In the genomic region with DNA sequence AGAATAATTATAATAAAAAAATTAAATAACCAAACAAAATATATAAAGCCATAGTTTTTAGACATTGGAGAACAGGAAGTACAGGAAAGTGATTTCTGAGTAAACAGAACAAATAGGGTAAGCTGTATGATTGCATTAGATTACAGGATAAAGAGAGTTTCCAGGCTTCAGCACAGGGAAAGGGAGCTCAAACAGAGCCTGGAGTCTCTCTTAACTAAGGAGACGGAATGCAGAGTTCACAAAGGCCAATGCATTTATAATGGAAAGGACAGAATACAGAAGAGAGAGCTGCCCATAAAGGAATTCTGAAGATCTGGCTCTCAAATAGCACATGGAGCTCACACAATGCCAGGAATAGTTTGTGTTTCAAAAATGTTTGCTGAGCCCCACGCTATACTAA, we compare ENCODE assay signal across 18 cellular contexts.
"Had no signal": no experiment of that assay in that cellular context is flagged by ENCODE, and none has a peak within 500 bp of the region (broad histone marks: within the 10 kb centered on the region; RNA-seq: fewer than 3 reads in every experiment).

No MANE protein-coding gene starts in this region.

- ATAC-seq: activated CD4-positive, alpha-beta T cell treated with anti-CD3 and anti-CD28 coated beads for 36 hours; effector memory CD8-positive, alpha-beta T cell; gastrocnemius medialis; stimulated activated naive CD8-positive, alpha-beta T cell treated with anti-CD3 and anti-CD28 coated beads, Interleukin-15, Interleukin-2, amounts not matched to agents 100 U/mL and 50 U/mL, for 24 hours; T-cell had no signal

- H3K4me3 ChIP-seq: esophagus muscularis mucosa, gastrocnemius medialis, left ventricle myocardium inferior, upper lobe of left lung had no signal

- H3K27ac Mint-ChIP-seq: activated B cell treated with CpG ODN at 0.5 μM for 24 hours; activated CD4-positive, alpha-beta memory T cell treated with anti-CD3 and anti-CD28 coated beads for 36 hours; activated CD4-positive, alpha-beta T cell treated with anti-CD3 and anti-CD28 coated beads for 36 hours; activated naive CD8-positive, alpha-beta T cell treated with anti-CD3 and anti-CD28 coated beads for 36 hours; effector memory CD8-positive, alpha-beta T cell; nephron; T-cell had no signal

- H3K27me3 ChIP-seq: esophagus muscularis mucosa, gastrocnemius medialis, upper lobe of left lung had no signal

- H3K4me3 Mint-ChIP-seq: activated B cell treated with CpG ODN at 0.5 μM for 24 hours; activated CD4-positive, alpha-beta memory T cell treated with anti-CD3 and anti-CD28 coated beads for 36 hours; activated CD4-positive, alpha-beta T cell treated with anti-CD3 and anti-CD28 coated beads for 36 hours; activated naive CD8-positive, alpha-beta T cell treated with anti-CD3 and anti-CD28 coated beads for 36 hours; effector memory CD8-positive, alpha-beta T cell; nephron; T-cell had no signal

- H3K27me3 Mint-ChIP-seq: activated B cell treated with CpG ODN at 0.5 μM for 24 hours; activated CD4-positive, alpha-beta memory T cell treated with anti-CD3 and anti-CD28 coated beads for 36 hours; activated CD4-positive, alpha-beta T cell treated with anti-CD3 and anti-CD28 coated beads for 36 hours; T-cell had no signal

- H3K9me3 ChIP-seq: esophagus muscularis mucosa, upper lobe of left lung had no signal

- H3K36me3 Mint-ChIP-seq: activated CD4-positive, alpha-beta memory T cell treated with anti-CD3 and anti-CD28 coated beads for 36 hours; activated naive CD8-positive, alpha-beta T cell treated with anti-CD3 and anti-CD28 coated beads for 36 hours; T-cell had no signal

- H3K9me3 Mint-ChIP-seq: activated B cell treated with CpG ODN at 0.5 μM for 24 hours; activated naive CD8-positive, alpha-beta T cell treated with anti-CD3 and anti-CD28 coated beads for 36 hours; effector memory CD8-positive, alpha-beta T cell; nephron; T-cell had no signal

- H3K4me1 ChIP-seq: esophagus muscularis mucosa, gastrocnemius medialis, left ventricle myocardium inferior, upper lobe of left lung had no signal

- DNase-seq: activated B cell treated with CpG ODN at 0.5 μM for 24 hours; activated CD4-positive, alpha-beta memory T cell treated with anti-CD3 and anti-CD28 coated beads for 36 hours; activated CD4-positive, alpha-beta T cell treated with anti-CD3 and anti-CD28 coated beads for 36 hours; activated naive CD4-positive, alpha-beta T cell treated with Interleukin-2 at 50 U/mL for 16 hours; activated naive CD8-positive, alpha-beta T cell treated with anti-CD3 and anti-CD28 coated beads for 36 hours; activated T-cell treated with anti-CD3 and anti-CD28 coated beads, Interleukin-2, amount 50 U/mL, for 48 hours; central memory CD4-positive, alpha-beta T cell; dermis blood vessel endothelial cell; effector memory CD8-positive, alpha-beta T cell; gastrocnemius medialis; hippocampal formation; left ventricle myocardium inferior; stimulated activated CD4-positive, alpha-beta T cell treated with anti-CD3 and anti-CD28 coated beads, Interleukin-4, amount 100 ng/mL, for 24 hours; stimulated activated naive CD8-positive, alpha-beta T cell treated with anti-CD3 and anti-CD28 coated beads, Interleukin-15, Interleukin-2, amounts not matched to agents 100 U/mL and 50 U/mL, for 24 hours; T-cell; upper lobe of left lung had no signal

- H3K36me3 ChIP-seq: esophagus muscularis mucosa, gastrocnemius medialis, left ventricle myocardium inferior, upper lobe of left lung had no signal

- H3K4me1 Mint-ChIP-seq: activated B cell treated with CpG ODN at 0.5 μM for 24 hours; activated CD4-positive, alpha-beta T cell treated with anti-CD3 and anti-CD28 coated beads for 36 hours; activated naive CD8-positive, alpha-beta T cell treated with anti-CD3 and anti-CD28 coated beads for 36 hours; nephron; T-cell had no signal

- H3K27ac ChIP-seq: esophagus muscularis mucosa, gastrocnemius medialis, left ventricle myocardium inferior, upper lobe of left lung had no signal
